Comparison of ENCODE assay signal across 16 cellular contexts in genomic region chr13:41544824-41545707, GRCh38.
DNase-seq lines count a peak whose midpoint lies in the region; ATAC-seq, FAIRE-seq and TF ChIP-seq lines count a peak whose summit lies in the region.
"Had no signal": no experiment of that assay in that cellular context is flagged by ENCODE, and none has a peak within 500 bp of the region (broad histone marks: within the 10 kb centered on the region; RNA-seq: fewer than 3 reads in every experiment).

No MANE protein-coding gene starts in this region.

- intact Hi-C loops in posterior vena cava (cut with DNase I), result no loop called here

- no peak for ATAC-seq in HG03159 (IDR thresholded peaks at IDR 0.05; ENCODE audit: unreplicated experiment)
- ATAC-seq: GM12878 had no signal

- H3K4me3 ChIP-seq in OCI-LY1 (ENCODE audit: low read depth, low read length, poor library complexity, severe bottlenecking) (no peak overlapping the region), bronchial epithelial cell (ENCODE audit: low read depth, low read length) (no peak overlapping the region), osteoblast (ENCODE audit: insufficient read depth, low read length) (no peak overlapping the region)
- H3K4me3 ChIP-seq: BLaER1 treated with 17β-estradiol and CSF1 and Interleukin-3, amounts not matched to agents 10 nM and 100 nM; GM12878; testis had no signal

- FAIRE-seq in bronchial epithelial cell (lab: Jason Lieb, UNC), result peak; percentile 13
- FAIRE-seq: endothelial cell of umbilical vein, GM12878, kidney, TTC549 had no signal

- H4K20me1 ChIP-seq in OCI-LY1 (ENCODE audit: insufficient read depth, low read length) (no peaks in the 10 kb centered on the region), osteoblast (ENCODE audit: insufficient read depth, low read length) (no peaks in the 10 kb centered on the region)
- H4K20me1 ChIP-seq: BLaER1 treated with 17β-estradiol and CSF1 and Interleukin-3, amounts not matched to agents 10 nM and 100 nM had no signal

- TF ChIP-seq CTCF in OCI-LY1 (IDR thresholded peaks at IDR 0.05; ENCODE audit: low read length) (no peak), bronchial epithelial cell (IDR thresholded peaks at IDR 0.05; ENCODE audit: insufficient read depth, low read length, severe bottlenecking) (no peak), osteoblast (IDR thresholded peaks at IDR 0.05; ENCODE audit: extremely low read depth, low read depth, low read length) (no peak)

- H3K4me1 ChIP-seq in OCI-LY1 (ENCODE audit: insufficient read depth, low read length, severe bottlenecking) (peaks cover 60% of the 10 kb centered on the region), osteoblast (ENCODE audit: insufficient read depth, low read length) (peaks cover 21% of the 10 kb centered on the region)

- no peak overlapping the region for H3K4me2 ChIP-seq in OCI-LY1 (ENCODE audit: low read length)
- no peak overlapping the region for H3K4me2 ChIP-seq in osteoblast (ENCODE audit: insufficient read depth, low read length)
- H3K4me2 ChIP-seq: BLaER1 treated with 17β-estradiol and CSF1 and Interleukin-3, amounts not matched to agents 10 nM and 100 nM had no signal

- H3K9me3 ChIP-seq in OCI-LY1 (ENCODE audit: low read length) (peaks cover 12% of the 10 kb centered on the region), osteoblast (ENCODE audit: low read depth, low read length) (no peaks in the 10 kb centered on the region)
- H3K9me3 ChIP-seq: testis had no signal

- H2AFZ ChIP-seq in OCI-LY1 (ENCODE audit: low read length) (no peak overlapping the region), osteoblast (ENCODE audit: low read length) (no peak overlapping the region)

- DNase-seq in GDM1 (lab: John Stamatoyannopoulos, UW) (peak; percentile 49), bronchial epithelial cell (ENCODE audit: low read depth) (peak; percentile 84), osteoblast (ENCODE audit: insufficient read length, low spot score, missing footprints) (peak; percentile 78), DMS79 (lab: John Stamatoyannopoulos, UW) (no peak), posterior vena cava (ENCODE audit: low spot score) (no peak), SKM-1 (lab: John Stamatoyannopoulos, UW; ENCODE audit: unreplicated experiment) (no peak)
- DNase-seq: activated naive CD4-positive, alpha-beta T cell; DND-41; kidney; testis had no signal

- H3K27me3 ChIP-seq in OCI-LY1 (ENCODE audit: insufficient read depth, low read length) (no peaks in the 10 kb centered on the region), bronchial epithelial cell (ENCODE audit: control insufficient read depth, insufficient read depth, low read length) (no peaks in the 10 kb centered on the region), osteoblast (ENCODE audit: insufficient read depth, low read length) (peaks cover 4% of the 10 kb centered on the region)
- H3K27me3 ChIP-seq: BLaER1 treated with 17β-estradiol and CSF1 and Interleukin-3, amounts not matched to agents 10 nM and 100 nM; testis had no signal

- H3K27ac ChIP-seq in OCI-LY1 (ENCODE audit: low read depth, low read length, poor library complexity, severe bottlenecking), result peak overlapping the region; percentile 38
- no peak overlapping the region for H3K27ac ChIP-seq in osteoblast (ENCODE audit: low read depth, low read length)
- H3K27ac ChIP-seq: BLaER1 treated with 17β-estradiol and CSF1 and Interleukin-3, amounts not matched to agents 10 nM and 100 nM had no signal

- H3K36me3 ChIP-seq in OCI-LY1 (ENCODE audit: insufficient read depth, low read length) (no peaks in the 10 kb centered on the region; the same call in 1 of the 2 replicates), bronchial epithelial cell (ENCODE audit: control insufficient read depth, insufficient read depth, low read length) (no peaks in the 10 kb centered on the region), osteoblast (ENCODE audit: insufficient read depth, low read length) (no peaks in the 10 kb centered on the region)
- H3K36me3 ChIP-seq: BLaER1 treated with 17β-estradiol and CSF1 and Interleukin-3, amounts not matched to agents 10 nM and 100 nM had no signal

- H3K9ac ChIP-seq in OCI-LY1 (ENCODE audit: low read length), result no peak overlapping the region
- H3K9ac ChIP-seq: BLaER1 treated with 17β-estradiol and CSF1 and Interleukin-3, amounts not matched to agents 10 nM and 100 nM had no signal

- H3K9me2 ChIP-seq in OCI-LY1 (ENCODE audit: low read depth, low read length), result no peaks in the 10 kb centered on the region

- no peaks in the 10 kb centered on the region for H3F3A ChIP-seq in OCI-LY1 (ENCODE audit: insufficient read depth, low read length)

- H3K79me2 ChIP-seq in OCI-LY1 (ENCODE audit: insufficient read depth, low read length) (no peaks in the 10 kb centered on the region), osteoblast (ENCODE audit: insufficient read depth, low read length) (no peaks in the 10 kb centered on the region)

Comparison
In these comparisons a context has a peak if more than half of its experiments do, and no peak if none do; other contexts are left out.
1. DNase-seq: peak in GDM1 (single experiment), bronchial epithelial cell (single experiment) and osteoblast (single experiment); none in DMS79 (single experiment), posterior vena cava (single experiment) and SKM-1 (single experiment).